1 cellular context compared by ENCODE assay signal in genomic region chr5:179837076-179838011, GRCh38.
TF ChIP-seq lines count a peak whose summit lies in the region.

No MANE protein-coding gene starts in this region.

TF ChIP-seq in endothelial cell of umbilical vein, 7 proteins besides CTCF, POLR2A, EP300 and RAD21:
- no peak for TF ChIP-seq JUN (IDR thresholded peaks at IDR 0.05; ENCODE audit: borderline replicate concordance, insufficient read depth, insufficient read length, low read depth)
- peak; percentile 56 for TF ChIP-seq POLR2AphosphoS5 (IDR thresholded peaks at IDR 0.05; ENCODE audit: insufficient read depth, low read depth, low read length)
- TF ChIP-seq MAX (IDR thresholded peaks at IDR 0.05; ENCODE audit: insufficient read depth, insufficient read length) = no peak
- no peak for TF ChIP-seq EZH2 (IDR thresholded peaks at IDR 0.05; ENCODE audit: borderline replicate concordance, low read depth, low read length, severe bottlenecking)
TF ChIP-seq in endothelial cell of umbilical vein: peak in this region for 1.
